Comparison of ENCODE assay signal across 24 cellular contexts in the genomic region with DNA sequence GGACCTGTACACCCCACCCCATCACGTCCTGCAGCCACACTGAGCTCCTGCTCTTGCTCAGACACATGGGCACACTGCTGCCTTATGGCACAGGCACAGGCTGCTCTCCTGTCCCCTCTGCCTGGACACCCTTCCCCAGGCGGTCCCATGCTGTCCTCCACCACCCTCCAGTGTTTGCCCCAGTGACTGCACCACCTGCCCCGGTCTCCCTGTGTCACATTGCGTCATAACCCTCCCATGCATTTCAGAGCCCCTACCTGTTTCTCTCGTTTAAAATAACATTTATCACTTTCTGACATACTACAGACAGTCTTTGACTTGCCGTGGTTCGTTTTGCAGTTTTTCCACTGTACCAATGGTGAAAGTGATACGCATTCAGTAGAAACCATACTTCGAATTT.
DNase-seq lines count a peak whose midpoint lies in the region; ATAC-seq, FAIRE-seq and TF ChIP-seq lines count a peak whose summit lies in the region.
"Had no signal": no experiment of that assay in that cellular context is flagged by ENCODE, and none has a peak within 500 bp of the region (broad histone marks: within the 10 kb centered on the region; RNA-seq: fewer than 3 reads in every experiment).

No MANE protein-coding gene starts in this region.

- TF ChIP-seq POLR2A in K562 (conservative IDR thresholded peaks at IDR 0.05) = no peak

- H3K4me3 Mint-ChIP-seq in T-helper 17 cell = no peak overlapping the region
- H3K4me3 Mint-ChIP-seq: B cell; CD4-positive, CD25-positive, alpha-beta regulatory T cell; CD8-positive, alpha-beta T cell; GM23338; HFFc6 had no signal

- H3K36me3 ChIP-seq in K562 (ENCODE audit: control insufficient read depth, insufficient read depth, low read length) (no peaks in the 10 kb centered on the region), neuronal stem cell (replicated peaks in 1 of 2; ENCODE audit: control insufficient read depth in 2 of 2, insufficient read depth in 2 of 2, low read length in 2 of 2) (no peaks in the 10 kb centered on the region)
- H3K36me3 ChIP-seq: BLaER1, HAP-1 had no signal

- H3K4me2 ChIP-seq in K562 (ENCODE audit: insufficient read depth, low read length) (no peak overlapping the region), neuronal stem cell (ENCODE audit: insufficient read depth, low read length, poor library complexity, severe bottlenecking) (no peak overlapping the region)
- H3K4me2 ChIP-seq: BLaER1, GM23338 had no signal

- CTCF ChIA-PET in K562 (lab: Yijun Ruan, JAX; ENCODE audit: low intra/inter-chr PET ratio) = no interaction called here

- TF ChIP-seq CTCF in K562 (IDR thresholded peaks at IDR 0.05 in 2 of 3, conservative IDR thresholded peaks at IDR 0.05 in 1 of 3; ENCODE audit: insufficient read depth in 2 of 3, low read depth in 1 of 3, low read length in 3 of 3) = peak in 1 of 3 experiments; percentile 25; a peak in 1 of 6 replicates

- FAIRE-seq in K562 (lab: Jason Lieb, UNC) = no peak
- FAIRE-seq: A204.1, D721Med, GM12891, H54 had no signal

- H3K9me1 ChIP-seq in K562 (ENCODE audit: control insufficient read depth, insufficient read depth, low read length) = no peaks in the 10 kb centered on the region

- peaks cover 27% of the 10 kb centered on the region for H3K27me3 Mint-ChIP-seq in T-helper 17 cell
- H3K27me3 Mint-ChIP-seq: CD4-positive, CD25-positive, alpha-beta regulatory T cell had no signal

- H2AK5ac ChIP-seq in neuronal stem cell (ENCODE audit: low read depth, low read length) = no peak overlapping the region

- H3K79me2 ChIP-seq in K562 (ENCODE audit: control insufficient read depth, insufficient read depth, low read length) = no peaks in the 10 kb centered on the region

- no peak overlapping the region for H3K9ac ChIP-seq in K562 (ENCODE audit: insufficient read depth in 1 of 2, low read depth in 2 of 2, low read length in 2 of 2)
- H3K9ac ChIP-seq in neuronal stem cell (ENCODE audit: low read depth, low read length, poor library complexity) = no peak overlapping the region
- H3K9ac ChIP-seq: BLaER1 had no signal

- 0 out of 2 replicates have a peak, but pooled peaks cover 4% of the 10 kb centered on the region for H4K20me1 ChIP-seq in K562 (replicated peaks; ENCODE audit: control insufficient read depth, insufficient read depth, low read length)
- H4K20me1 ChIP-seq: BLaER1 had no signal

- H4K8ac ChIP-seq in neuronal stem cell (ENCODE audit: low read depth, low read length) = no peak overlapping the region

- H2BK5ac ChIP-seq in neuronal stem cell (ENCODE audit: low read length) = no peak overlapping the region

- H3K27ac Mint-ChIP-seq in T-helper 17 cell = peak overlapping the region; percentile 67
- H3K27ac Mint-ChIP-seq: B cell; CD4-positive, CD25-positive, alpha-beta regulatory T cell; CD8-positive, alpha-beta T cell; GM23338; HFFc6 had no signal

- peak overlapping the region; percentile 95 for H3K23ac ChIP-seq in neuronal stem cell (ENCODE audit: low read depth, low read length, poor library complexity)

- peak overlapping the region; percentile 68 for H3K18ac ChIP-seq in neuronal stem cell (ENCODE audit: low read length)

- H3K36me3 Mint-ChIP-seq in T-helper 17 cell (ENCODE audit: low read depth) = peaks cover 2% of the 10 kb centered on the region
- H3K36me3 Mint-ChIP-seq: CD4-positive, CD25-positive, alpha-beta regulatory T cell; CD8-positive, alpha-beta T cell had no signal

- H3K4me1 ChIP-seq in K562 (replicated peaks in 1 of 2; ENCODE audit: control insufficient read depth in 2 of 2, insufficient read depth in 2 of 2, low read length in 2 of 2) (no peaks in the 10 kb centered on the region), neuronal stem cell (ENCODE audit: control insufficient read depth in 2 of 2, insufficient read depth in 1 of 2, low read depth in 1 of 2, low read length in 2 of 2) (no peaks in the 10 kb centered on the region)
- H3K4me1 ChIP-seq: BLaER1, HAP-1 had no signal

- ATAC-seq in T-helper 17 cell = no peak
- peak; percentile 56 for ATAC-seq in K562
- ATAC-seq: CD8-positive, alpha-beta T cell; GM23338 had no signal

- WGBS in K562 (ENCODE audit: insufficient coverage, low coverage, missing lambda C conversion rate) = 3% methylated on average over 9 of the region's 9 CpGs
- WGBS in neuronal stem cell (ENCODE audit: extremely low coverage in 2 of 2, insufficient read length in 2 of 2, insufficient replicate concordance in 1 of 2), 2 donors = no CpG with 5 or more reads among the region's 9 CpGs

- no peak overlapping the region for H3K14ac ChIP-seq in neuronal stem cell (ENCODE audit: low read length)

- no peaks in the 10 kb centered on the region for H3K9me3 ChIP-seq in T-helper 17 cell (ENCODE audit: control insufficient read depth, low read length, poor library complexity, severe bottlenecking)
- no peaks in the 10 kb centered on the region for H3K9me3 ChIP-seq in K562 (replicated peaks; ENCODE audit: control insufficient read depth, insufficient read depth, low read depth, low read length)
- H3K9me3 ChIP-seq in neuronal stem cell (replicated peaks in 1 of 2; ENCODE audit: control insufficient read depth in 2 of 2, insufficient read depth in 1 of 2, low read depth in 1 of 2, low read length in 2 of 2) = no peaks in the 10 kb centered on the region
- H3K9me3 ChIP-seq: BLaER1, HAP-1 had no signal

- H2BK12ac ChIP-seq in neuronal stem cell (ENCODE audit: low read length) = no peak overlapping the region

- peak; percentile 17 for DNase-seq in NCI-H82 (lab: John Stamatoyannopoulos, UW)
- no peak for DNase-seq in NCI-H82 treated with DMSO at 0.1 percent for 48 hours (lab: John Stamatoyannopoulos, UW; ENCODE audit: unreplicated experiment)
- no peak for DNase-seq in T-helper 17 cell
- DNase-seq in K562 (ENCODE audit: extremely low read depth in 1 of 4, low spot score in 3 of 4) = no peak
- DNase-seq in neuronal stem cell (ENCODE audit: low spot score) = no peak
- no peak for DNase-seq in KG1 (lab: John Stamatoyannopoulos, UW)
- DNase-seq in cerebellum (ENCODE audit: low spot score) = no peak
- no peak for DNase-seq in NOMO-1 treated with DMSO at 0.1 percent for 48 hours (lab: John Stamatoyannopoulos, UW; ENCODE audit: unreplicated experiment)
- DNase-seq: CD4-positive, CD25-positive, alpha-beta regulatory T cell; CD8-positive, alpha-beta T cell; DMS 273 treated with DMSO at 0.1 percent for 48 hours; DMS79 treated with DMSO at 0.1 percent for 48 hours; GF-D8; HFFc6 had no signal

- POLR2A ChIA-PET in K562 (lab: Yijun Ruan, JAX) = interaction anchor here (1.6 kb wide), 1 partner anchor 10 kb away, joined by 8 read pairs; no protein-coding TSS in a partner anchor

- H2BK15ac ChIP-seq in neuronal stem cell (ENCODE audit: low read length) = no peak overlapping the region

- intact Hi-C loops in K562 (cut with micrococcal nuclease) = no loop called here

- no peak overlapping the region for H4K91ac ChIP-seq in neuronal stem cell (ENCODE audit: low read depth, low read length, poor library complexity)

- H3K27me3 ChIP-seq in K562 (ENCODE audit: control insufficient read depth in 2 of 2, insufficient read depth in 2 of 2, low read length in 2 of 2) (peaks cover 3 to 20% of the 10 kb centered on the region in 2 experiments), neuronal stem cell (ENCODE audit: control insufficient read depth in 3 of 3, insufficient read depth in 3 of 3, low read depth in 1 of 3, low read length in 3 of 3) (no peaks in the 10 kb centered on the region)
- H3K27me3 ChIP-seq: BLaER1 had no signal

- BruUV-seq in K562 (replicated peaks; lab: Mats Ljungman, UMichigan) = no TSS peak

- no peak overlapping the region for H3K4me3 ChIP-seq in K562
- no peak overlapping the region for H3K4me3 ChIP-seq in neuronal stem cell (ENCODE audit: low read length in 2 of 2)
- H3K4me3 ChIP-seq: BLaER1, GM23338, HAP-1 had no signal

- H2AFZ ChIP-seq in K562 (ENCODE audit: low read depth, low read length) (no peak overlapping the region), neuronal stem cell (ENCODE audit: low read length) (no peak overlapping the region)
- H2AFZ ChIP-seq: GM23338 had no signal

- in situ Hi-C loops in K562 (cut with MboI) = no loop called here

- H3K4me1 Mint-ChIP-seq in T-helper 17 cell = peaks cover 2% of the 10 kb centered on the region
- H3K4me1 Mint-ChIP-seq: B cell; CD4-positive, CD25-positive, alpha-beta regulatory T cell; GM23338 had no signal

- peaks cover 2% of the 10 kb centered on the region for H3K79me1 ChIP-seq in neuronal stem cell (ENCODE audit: low read depth, low read length)

- TF ChIP-seq RAD21 in K562 (CRISPR knock-in tag; conservative IDR thresholded peaks at IDR 0.05 in 1 of 2, IDR thresholded peaks at IDR 0.05 in 1 of 2) = 0 out of 4 replicates have a peak, but pooled peaks of 1 of the 2 experiments have one; percentile 24

- no peak for TF ChIP-seq EP300 in K562 (IDR thresholded peaks at IDR 0.05; ENCODE audit: low read length)

- no peak overlapping the region for H3K27ac ChIP-seq in K562 (ENCODE audit: extremely low read depth, low read depth, low read length)
- no peak overlapping the region for H3K27ac ChIP-seq in neuronal stem cell (replicated peaks; ENCODE audit: low read length)
- H3K27ac ChIP-seq: 22Rv1, BLaER1, C4-2B had no signal

- H3K4ac ChIP-seq in neuronal stem cell (ENCODE audit: low read length) = no peak overlapping the region

- no peak overlapping the region for H2BK120ac ChIP-seq in neuronal stem cell (ENCODE audit: low read depth, low read length)

TF ChIP-seq in K562, 482 proteins besides CTCF, POLR2A, EP300 and RAD21 (continues in another document):
- TF ChIP-seq, protein P1, sequence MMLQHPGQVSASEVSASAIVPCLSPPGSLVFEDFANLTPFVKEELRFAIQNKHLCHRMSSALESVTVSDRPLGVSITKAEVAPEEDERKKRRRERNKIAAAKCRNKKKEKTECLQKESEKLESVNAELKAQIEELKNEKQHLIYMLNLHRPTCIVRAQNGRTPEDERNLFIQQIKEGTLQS (IDR thresholded peaks at IDR 0.05) = peak; percentile 61
- TF ChIP-seq, protein P1 (CRISPR knock-in tag; conservative IDR thresholded peaks at IDR 0.05) = no peak
- TF ChIP-seq, protein P2, sequence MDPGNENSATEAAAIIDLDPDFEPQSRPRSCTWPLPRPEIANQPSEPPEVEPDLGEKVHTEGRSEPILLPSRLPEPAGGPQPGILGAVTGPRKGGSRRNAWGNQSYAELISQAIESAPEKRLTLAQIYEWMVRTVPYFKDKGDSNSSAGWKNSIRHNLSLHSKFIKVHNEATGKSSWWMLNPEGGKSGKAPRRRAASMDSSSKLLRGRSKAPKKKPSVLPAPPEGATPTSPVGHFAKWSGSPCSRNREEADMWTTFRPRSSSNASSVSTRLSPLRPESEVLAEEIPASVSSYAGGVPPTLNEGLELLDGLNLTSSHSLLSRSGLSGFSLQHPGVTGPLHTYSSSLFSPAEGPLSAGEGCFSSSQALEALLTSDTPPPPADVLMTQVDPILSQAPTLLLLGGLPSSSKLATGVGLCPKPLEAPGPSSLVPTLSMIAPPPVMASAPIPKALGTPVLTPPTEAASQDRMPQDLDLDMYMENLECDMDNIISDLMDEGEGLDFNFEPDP (CRISPR knock-in tag; IDR thresholded peaks at IDR 0.05) = no peak
- TF ChIP-seq CEBPG (CRISPR knock-in tag; IDR thresholded peaks at IDR 0.05) (peak; percentile 49), CEBPG (tag; conservative IDR thresholded peaks at IDR 0.05 in 1 of 2, IDR thresholded peaks at IDR 0.05 in 1 of 2) (peak in 1 of 2 experiments; percentile 63; a peak in 2 of 4 replicates)
